Comparison of ENCODE assay signal across 15 cellular contexts in the genomic region with DNA sequence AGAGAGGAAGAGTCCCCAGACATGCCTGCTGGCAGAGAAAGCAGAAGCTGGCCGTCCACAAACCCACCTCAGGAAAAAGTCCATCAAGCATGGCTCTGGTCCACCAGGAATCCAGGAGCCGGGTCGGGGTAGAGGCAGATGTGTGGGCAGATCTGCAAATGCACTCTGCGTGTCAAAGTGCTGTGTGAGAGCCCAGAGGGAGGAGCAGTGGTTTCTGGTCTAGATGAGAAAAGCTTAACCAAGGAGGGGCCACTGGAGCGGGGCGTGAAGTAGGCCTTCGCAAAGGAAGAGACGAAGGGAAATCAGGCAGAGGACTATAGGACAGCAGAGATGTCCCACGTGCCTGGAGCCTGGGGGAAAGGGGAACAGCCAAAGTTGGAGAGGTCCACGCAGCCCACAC.
"Had no signal": no experiment of that assay in that cellular context is flagged by ENCODE, and none has a peak within 500 bp of the region (broad histone marks: within the 10 kb centered on the region; RNA-seq: fewer than 3 reads in every experiment).

No MANE protein-coding gene starts in this region.

- H3K79me2 ChIP-seq: hepatocyte had no signal

- DNase-seq: activated CD4-positive, alpha-beta memory T cell treated with anti-CD3 and anti-CD28 coated beads, Interleukin-2, amount 10 ng/mL, durations not matched to agents 7 days and 5 days; activated CD4-positive, alpha-beta T cell treated with anti-CD3 and anti-CD28 coated beads for 36 hours; activated effector memory CD4-positive, alpha-beta T cell treated with anti-CD3 and anti-CD28 coated beads, Interleukin-2, amount 50 U/mL, for 16 hours; activated T-cell treated with anti-CD3 and anti-CD28 coated beads, Interleukin-2, amount 50 U/mL, for 24 hours; erythroblast; left ventricle myocardium inferior; naive thymus-derived CD4-positive, alpha-beta T cell; posterior cingulate gyrus; stimulated activated CD4-positive, alpha-beta T cell treated with anti-CD3 and anti-CD28 coated beads, Interleukin-2, amount 100 ng/mL, for 48 hours; stimulated activated naive B cell treated with anti-CD40 and anti-IgM and Interleukin-4, amounts not matched to agents 10 μg/mL and 1 μg/mL and 100 μg/mL, for 72 hours; T-helper 2 cell had no signal

- H3K4me2 ChIP-seq: hepatocyte had no signal

- H3K9me3 ChIP-seq: left ventricle myocardium inferior, mucosa of descending colon, transverse colon had no signal

- ATAC-seq: activated CD4-positive, alpha-beta T cell treated with anti-CD3 and anti-CD28 coated beads for 36 hours; naive thymus-derived CD4-positive, alpha-beta T cell; stimulated activated naive B cell treated with anti-CD40 and anti-IgM and Interleukin-4, amounts not matched to agents 10 μg/mL and 1 μg/mL and 100 μg/mL, for 72 hours had no signal

- H3K36me3 ChIP-seq: left ventricle myocardium inferior, transverse colon had no signal

- FAIRE-seq: colon had no signal

- H3K4me3 ChIP-seq: hepatocyte, left ventricle myocardium inferior, mucosa of descending colon, transverse colon had no signal

- H3K27me3 ChIP-seq: hepatocyte, transverse colon had no signal

- H3K27ac ChIP-seq: hepatocyte, left ventricle myocardium inferior, transverse colon had no signal

- H3K4me1 ChIP-seq: left ventricle myocardium inferior, transverse colon had no signal

- H2AFZ ChIP-seq: hepatocyte had no signal
